24 cellular contexts compared by ENCODE assay signal in genomic region chr10:128563904-128564303, GRCh38.
"Had no signal": no experiment of that assay in that cellular context is flagged by ENCODE, and none has a peak within 500 bp of the region (broad histone marks: within the 10 kb centered on the region; RNA-seq: fewer than 3 reads in every experiment).

No MANE protein-coding gene starts in this region.

- H3K36me3 Mint-ChIP-seq: stimulated activated effector memory CD8-positive, alpha-beta T cell treated with anti-CD3 and anti-CD28 coated beads, Interleukin-12 subunit alpha, Interleukin-12 subunit beta, amount 100 ng/mL, for 72 hours; stimulated activated memory B cell treated with anti-CD40 and anti-IgM and Interleukin-4, amounts not matched to agents 10 μg/mL and 1 μg/mL and 100 μg/mL, for 72 hours; stimulated activated naive B cell treated with anti-CD40 and anti-IgM and Interleukin-4, amounts not matched to agents 10 μg/mL and 1 μg/mL and 100 μg/mL, for 72 hours; type B pancreatic cell had no signal

- DNase-seq: stimulated activated CD4-positive, alpha-beta T cell treated with anti-CD3 and anti-CD28 coated beads, Interleukin-2, amount 100 ng/mL, for 48 hours; stimulated activated CD4-positive, alpha-beta T cell treated with anti-CD3 and anti-CD28 coated beads, Interleukin-4, amount 100 ng/mL, for 1 hour; stimulated activated CD4-positive, alpha-beta T cell treated with anti-CD3 and anti-CD28 coated beads, Interleukin-4, amount 100 ng/mL, for 24 hours; stimulated activated CD4-positive, alpha-beta T cell treated with anti-CD3 and anti-CD28 coated beads, Interleukin-4, amount 100 ng/mL, for 4 hours; stimulated activated CD8-positive, alpha-beta memory T cell treated with anti-CD3 and anti-CD28 coated beads, Interleukin-4, amount 100 ng/mL, for 48 hours; stimulated activated naive B cell treated with anti-CD40 and anti-IgM and Interleukin-4, amounts not matched to agents 10 μg/mL and 1 μg/mL and 100 μg/mL, for 72 hours; stimulated activated naive CD4-positive, alpha-beta T cell; stimulated activated naive CD4-positive, alpha-beta T cell treated with Interleukin-2 at 50 U/mL for 16 hours; stimulated activated naive CD8-positive, alpha-beta T cell treated with anti-CD3 and anti-CD28 coated beads, Interleukin-15, amount 100 ng/mL, for 72 hours; stimulated activated naive CD8-positive, alpha-beta T cell treated with anti-CD3 and anti-CD28 coated beads, Interleukin-15, Interleukin-2, amounts not matched to agents 100 U/mL and 50 U/mL, for 24 hours; stomach; substantia nigra; testis; thyroid gland; tibial artery; transverse colon; trophoblast cell; upper lobe of left lung; upper lobe of right lung; uterus had no signal

- H3K9me3 Mint-ChIP-seq: stimulated activated naive B cell treated with anti-CD40 and anti-IgM and Interleukin-4, amounts not matched to agents 10 μg/mL and 1 μg/mL and 100 μg/mL, for 72 hours had no signal

- H3K4me1 Mint-ChIP-seq: stimulated activated effector memory CD8-positive, alpha-beta T cell treated with anti-CD3 and anti-CD28 coated beads, Interleukin-12 subunit alpha, Interleukin-12 subunit beta, amount 100 ng/mL, for 72 hours; stimulated activated memory B cell treated with anti-CD40 and anti-IgM and Interleukin-4, amounts not matched to agents 10 μg/mL and 1 μg/mL and 100 μg/mL, for 72 hours; stimulated activated naive B cell treated with anti-CD40 and anti-IgM and Interleukin-4, amounts not matched to agents 10 μg/mL and 1 μg/mL and 100 μg/mL, for 72 hours; stimulated activated naive CD8-positive, alpha-beta T cell treated with anti-CD3 and anti-CD28 coated beads, Interleukin-15, amount 100 ng/mL, for 72 hours had no signal

- H3K27ac Mint-ChIP-seq: stimulated activated effector memory CD8-positive, alpha-beta T cell treated with anti-CD3 and anti-CD28 coated beads, Interleukin-12 subunit alpha, Interleukin-12 subunit beta, amount 100 ng/mL, for 72 hours; stimulated activated memory B cell treated with anti-CD40 and anti-IgM and Interleukin-4, amounts not matched to agents 10 μg/mL and 1 μg/mL and 100 μg/mL, for 72 hours; stimulated activated naive B cell treated with anti-CD40 and anti-IgM and Interleukin-4, amounts not matched to agents 10 μg/mL and 1 μg/mL and 100 μg/mL, for 72 hours; stimulated activated naive CD8-positive, alpha-beta T cell treated with anti-CD3 and anti-CD28 coated beads, Interleukin-15, amount 100 ng/mL, for 72 hours; stimulated activated naive CD8-positive, alpha-beta T cell treated with anti-CD3 and anti-CD28 coated beads, Interleukin-15, Interleukin-2, amounts not matched to agents 100 ng/mL and 50 ng/mL, for 24 hours; type B pancreatic cell had no signal

- H3K27me3 Mint-ChIP-seq: stimulated activated naive CD8-positive, alpha-beta T cell treated with anti-CD3 and anti-CD28 coated beads, Interleukin-15, amount 100 ng/mL, for 72 hours; stimulated activated naive CD8-positive, alpha-beta T cell treated with anti-CD3 and anti-CD28 coated beads, Interleukin-15, Interleukin-2, amounts not matched to agents 100 ng/mL and 50 ng/mL, for 24 hours had no signal

- H3K4me3 Mint-ChIP-seq: stimulated activated effector memory CD8-positive, alpha-beta T cell treated with anti-CD3 and anti-CD28 coated beads, Interleukin-12 subunit alpha, Interleukin-12 subunit beta, amount 100 ng/mL, for 72 hours; stimulated activated memory B cell treated with anti-CD40 and anti-IgM and Interleukin-4, amounts not matched to agents 10 μg/mL and 1 μg/mL and 100 μg/mL, for 72 hours; stimulated activated naive B cell treated with anti-CD40 and anti-IgM and Interleukin-4, amounts not matched to agents 10 μg/mL and 1 μg/mL and 100 μg/mL, for 72 hours; stimulated activated naive CD8-positive, alpha-beta T cell treated with anti-CD3 and anti-CD28 coated beads, Interleukin-15, amount 100 ng/mL, for 72 hours; stimulated activated naive CD8-positive, alpha-beta T cell treated with anti-CD3 and anti-CD28 coated beads, Interleukin-15, Interleukin-2, amounts not matched to agents 100 ng/mL and 50 ng/mL, for 24 hours; type B pancreatic cell had no signal

- ATAC-seq: stimulated activated effector memory CD8-positive, alpha-beta T cell treated with anti-CD3 and anti-CD28 coated beads, Interleukin-12 subunit alpha, Interleukin-12 subunit beta, amount 100 ng/mL, for 72 hours; stimulated activated memory B cell treated with anti-CD40 and anti-IgM and Interleukin-4, amounts not matched to agents 10 μg/mL and 1 μg/mL and 100 μg/mL, for 72 hours; stimulated activated naive B cell treated with anti-CD40 and anti-IgM and Interleukin-4, amounts not matched to agents 10 μg/mL and 1 μg/mL and 100 μg/mL, for 72 hours; stimulated activated naive CD8-positive, alpha-beta T cell treated with anti-CD3 and anti-CD28 coated beads, Interleukin-15, amount 100 ng/mL, for 72 hours; stimulated activated naive CD8-positive, alpha-beta T cell treated with anti-CD3 and anti-CD28 coated beads, Interleukin-15, Interleukin-2, amounts not matched to agents 100 U/mL and 50 U/mL, for 24 hours; upper lobe of right lung had no signal
